9 cellular contexts compared by ENCODE assay signal in genomic region chr9:34123682-34124081, GRCh38. TPM values are rescaled to one million over a fixed set of nuclear protein-coding genes. Genes with fewer than 3 reads are reported as not detected.
DNase-seq lines count a peak whose midpoint lies in the region; TF ChIP-seq lines count a peak whose summit lies in the region.
"Had no signal": no experiment of that assay in that cellular context is flagged by ENCODE, and none has a peak within 500 bp of the region (broad histone marks: within the 10 kb centered on the region; RNA-seq: fewer than 3 reads in every experiment).

No MANE protein-coding gene starts in this region.

- TF ChIP-seq CTCF in adrenal gland (IDR thresholded peaks at IDR 0.05) (no peak), WERI-Rb-1 (IDR thresholded peaks at IDR 0.05; ENCODE audit: low read depth, low read length) (no peak)

- H3K36me3 ChIP-seq in KOPT-K1 (ENCODE audit: insufficient read depth, low read length) (peaks cover 62% of the 10 kb centered on the region), adrenal gland (replicated peaks in 1 of 2) (peaks cover 0 to 27% of the 10 kb centered on the region in 2 donors), skeletal muscle satellite cell (ENCODE audit: insufficient read depth, low read length) (peaks cover 45% of the 10 kb centered on the region), WERI-Rb-1 (peaks cover 49% of the 10 kb centered on the region)

- peak overlapping the region; percentile 96 for H3K4me2 ChIP-seq in skeletal muscle satellite cell (ENCODE audit: low read length)

- H3K27me3 ChIP-seq in adrenal gland = no peaks in the 10 kb centered on the region
- H3K27me3 ChIP-seq in skeletal muscle satellite cell (ENCODE audit: control insufficient read depth, insufficient read depth, low read length) = no peaks in the 10 kb centered on the region
- H3K27me3 ChIP-seq in WERI-Rb-1 (ENCODE audit: insufficient read depth, low read depth, severe bottlenecking) = no peaks in the 10 kb centered on the region
- H3K27me3 ChIP-seq: cardiac muscle cell, right lobe of liver had no signal

- no peak overlapping the region for H3K9ac ChIP-seq in skeletal muscle satellite cell (ENCODE audit: low read depth, low read length)

- peaks cover 49 to 60% of the 10 kb centered on the region in 2 donors for H3K4me1 ChIP-seq in adrenal gland (replicated peaks in 1 of 2)
- peaks cover 21% of the 10 kb centered on the region for H3K4me1 ChIP-seq in skeletal muscle satellite cell (ENCODE audit: control insufficient read depth, insufficient read depth, low read length)

- H3K9me3 ChIP-seq in KOPT-K1 (ENCODE audit: insufficient read depth, low read length, poor library complexity, severe bottlenecking) (no peaks in the 10 kb centered on the region), adrenal gland (replicated peaks in 1 of 3) (no peaks in the 10 kb centered on the region), skeletal muscle satellite cell (replicated peaks; ENCODE audit: low read length) (no peaks in the 10 kb centered on the region), WERI-Rb-1 (ENCODE audit: severe bottlenecking) (no peaks in the 10 kb centered on the region)
- H3K9me3 ChIP-seq: right lobe of liver had no signal

- no peak for TF ChIP-seq POLR2A in adrenal gland (IDR thresholded peaks at IDR 0.05)

- H3K4me3 ChIP-seq in adrenal gland (peak overlapping the region in 1 of 4 donors; percentile 80), skeletal muscle satellite cell (ENCODE audit: low read length) (no peak overlapping the region), WERI-Rb-1 (ENCODE audit: low read depth, low read length) (no peak overlapping the region)
- H3K4me3 ChIP-seq: cardiac muscle cell, right lobe of liver had no signal

- DNase-seq in GM19238 (ENCODE audit: insufficient read length, low spot score) (peak; percentile 27), adrenal gland (peak in 4 of 7 donors; percentile 46 to 69 (median 58)), SW480 (ENCODE audit: low spot score) (no peak), NCI-H1436 (lab: John Stamatoyannopoulos, UW) (no peak), WERI-Rb-1 (no peak)
- DNase-seq: right lobe of liver had no signal

- peak overlapping the region; percentile 81 for H3K27ac ChIP-seq in KOPT-K1 (ENCODE audit: low read depth, low read length, poor library complexity, severe bottlenecking)
- peak overlapping the region in 2 of 5 donors; percentile 26 to 53 for H3K27ac ChIP-seq in adrenal gland
- H3K27ac ChIP-seq in WERI-Rb-1 = no peak overlapping the region
- H3K27ac ChIP-seq: cardiac muscle cell, right lobe of liver had no signal

- WGBS in adrenal gland, 4 donors = 43 to 61% (median 55%) methylated on average over 6 of the region's 6 CpGs

- intact Hi-C loops in adrenal gland (cut with DNase I) = loop anchor here in 1 of 2 donors (10.0 kb wide), 2 partner anchors 51 to 131 kb away; partner anchors contain the start of gene UBAP1

RNA-seq across cellular contexts. Expression of gene DCAF12, which starts 2.8 kb away (rescaled TPM):
- 10 to 100 TPM; 45.0 to 74.9 (median 65.2) TPM for total RNA-seq in adrenal gland
- polyA plus RNA-seq in adrenal gland = 10 to 100 TPM; 15.1 to 88.3 (median 15.8) TPM
- total RNA-seq in skeletal muscle satellite cell (2012; rRNA removed) = 12.7 and 16.4 TPM in 2 replicates

RNA-seq across cellular contexts. Expression of gene UBAP1, which starts 55.2 kb away (rescaled TPM):
- total RNA-seq in adrenal gland = 10 to 100 TPM; 63.6 to 91.7 (median 83.5) TPM
- 100 to 1,000 TPM in 1 of 3 donors, 10 to 100 TPM in 2; 34.8 to 146 (median 37.7) TPM for polyA plus RNA-seq in adrenal gland
- total RNA-seq in skeletal muscle satellite cell (2012; rRNA removed) = 29.7 and 31.0 TPM in 2 replicates

Comparison
In these comparisons a context has a peak if more than half of its experiments do, and no peak if none do; other contexts are left out.
1. DNase-seq: peak in GM19238 (single experiment) and adrenal gland (4 of 7); none in SW480 (single experiment), NCI-H1436 (single experiment) and WERI-Rb-1 (single experiment).